Comparison of ENCODE assay signal across 8 cellular contexts in genomic region chr9:74951725-74952151, GRCh38. TPM values are rescaled to one million over a fixed set of nuclear protein-coding genes. Genes with fewer than 3 reads are reported as not detected.
DNase-seq lines count a peak whose midpoint lies in the region; ATAC-seq lines count a peak whose summit lies in the region.

No MANE protein-coding gene starts in this region.

- no peaks in the 10 kb centered on the region for H3K9me3 Mint-ChIP-seq in stimulated activated naive CD8-positive, alpha-beta T cell treated with anti-CD3 and anti-CD28 coated beads, Interleukin-15, amount 100 ng/mL, for 72 hours

- H3K4me1 Mint-ChIP-seq in stimulated activated naive CD8-positive, alpha-beta T cell treated with anti-CD3 and anti-CD28 coated beads, Interleukin-15, amount 100 ng/mL, for 72 hours = peaks cover 46% of the 10 kb centered on the region

- H3K27me3 Mint-ChIP-seq in stimulated activated naive CD8-positive, alpha-beta T cell treated with anti-CD3 and anti-CD28 coated beads, Interleukin-15, amount 100 ng/mL, for 72 hours = no peaks in the 10 kb centered on the region

- peak; percentile 42 for ATAC-seq in HG02943 (IDR thresholded peaks at IDR 0.05; ENCODE audit: low read depth, unreplicated experiment)
- ATAC-seq in esophagus mucosa = peak; percentile 23
- ATAC-seq in stimulated activated naive CD8-positive, alpha-beta T cell treated with anti-CD3 and anti-CD28 coated beads, Interleukin-15, amount 100 ng/mL, for 72 hours = peak; percentile 49

- DNase-seq in NCI-H1694 treated with DMSO at 0.1 percent for 48 hours (lab: John Stamatoyannopoulos, UW) = peak; percentile 19
- DNase-seq in NCI-H1694 (lab: John Stamatoyannopoulos, UW) = no peak
- DNase-seq in NCI-H526 treated with DMSO at 0.1 percent for 48 hours (lab: John Stamatoyannopoulos, UW) = peak; percentile 14
- peak; percentile 59 for DNase-seq in activated T-cell treated with anti-CD3 and anti-CD28 coated beads, Interleukin-2, amount 50 U/mL, for 1 hour
- DNase-seq in myocyte (ENCODE audit: low read depth) = peak; percentile 41
- peak; percentile 46 for DNase-seq in stimulated activated naive CD8-positive, alpha-beta T cell treated with anti-CD3 and anti-CD28 coated beads, Interleukin-15, amount 100 ng/mL, for 72 hours

- peak overlapping the region; percentile 93 to 97 for H3K27ac Mint-ChIP-seq in stimulated activated naive CD8-positive, alpha-beta T cell treated with anti-CD3 and anti-CD28 coated beads, Interleukin-15, amount 100 ng/mL, for 72 hours

- peak overlapping the region; percentile 90 to 92 for H3K4me3 Mint-ChIP-seq in stimulated activated naive CD8-positive, alpha-beta T cell treated with anti-CD3 and anti-CD28 coated beads, Interleukin-15, amount 100 ng/mL, for 72 hours

RNA-seq across cellular contexts. Expression of gene C9orf40, which starts 1.0 kb away (rescaled TPM):
- total RNA-seq in esophagus mucosa = 3.7 TPM
- total RNA-seq in myocyte = 5.8 and 9.1 TPM in 2 replicates
- polyA plus RNA-seq in myocyte (2012) = 3.4 TPM
